Comparison of ENCODE assay signal across 26 cellular contexts in genomic region chr15:22808761-22809280, GRCh38.
"Had no signal": no experiment of that assay in that cellular context is flagged by ENCODE, and none has a peak within 500 bp of the region (broad histone marks: within the 10 kb centered on the region; RNA-seq: fewer than 3 reads in every experiment).

No MANE protein-coding gene starts in this region.

- ATAC-seq: activated CD8-positive, alpha-beta T cell treated with anti-CD3 and anti-CD28 coated beads, Interleukin-2, amount 10 ng/mL, durations not matched to agents 7 days and 5 days; effector memory CD8-positive, alpha-beta T cell; gastrocnemius medialis; heart left ventricle; naive thymus-derived CD4-positive, alpha-beta T cell; sciatic nerve had no signal

- H3K27ac ChIP-seq: breast epithelium, colonic mucosa, esophagus muscularis mucosa, gastrocnemius medialis, heart left ventricle, testis had no signal

- H3K4me1 ChIP-seq: breast epithelium, colonic mucosa, gastrocnemius medialis, testis had no signal

- H3K4me3 ChIP-seq: breast epithelium, colonic mucosa, dorsolateral prefrontal cortex, esophagus muscularis mucosa, gastrocnemius medialis, heart left ventricle, lung, testis had no signal

- H3K27ac Mint-ChIP-seq: activated CD8-positive, alpha-beta T cell treated with anti-CD3 and anti-CD28 coated beads, Interleukin-2, amount 10 ng/mL, durations not matched to agents 7 days and 5 days; activated T-helper 1 cell treated with anti-CD3 and anti-CD28 coated beads, Interleukin-12 subunit alpha, Interleukin-12 subunit beta, Interleukin-2, Interleukin-4 antibody, amounts not matched to agents 30 ng/mL and 10 ng/mL and 1 ng/mL, durations not matched to agents 14 hours and 24 hours and 36 hours; type B pancreatic cell had no signal

- H3K4me3 Mint-ChIP-seq: activated CD8-positive, alpha-beta T cell treated with anti-CD3 and anti-CD28 coated beads, Interleukin-2, amount 10 ng/mL, durations not matched to agents 7 days and 5 days; activated T-helper 1 cell treated with anti-CD3 and anti-CD28 coated beads, Interleukin-12 subunit alpha, Interleukin-12 subunit beta, Interleukin-2, Interleukin-4 antibody, amounts not matched to agents 30 ng/mL and 10 ng/mL and 1 ng/mL, durations not matched to agents 14 hours and 24 hours and 36 hours; effector memory CD8-positive, alpha-beta T cell; naive thymus-derived CD4-positive, alpha-beta T cell; neural crest cell; type B pancreatic cell had no signal

- DNase-seq: activated CD4-positive, alpha-beta T cell treated with anti-CD3 and anti-CD28 coated beads for 1 hour; activated CD4-positive, alpha-beta T cell treated with anti-CD3 and anti-CD28 coated beads, Interleukin-2, amount 50 U/mL, for 1 hour; activated CD8-positive, alpha-beta T cell treated with anti-CD3 and anti-CD28 coated beads, Interleukin-2, amount 10 ng/mL, durations not matched to agents 7 days and 5 days; activated gamma-delta T cell; activated naive CD4-positive, alpha-beta T cell treated with anti-CD3 and anti-CD28 coated beads, Interleukin-2, amount 50 U/mL, for 16 hours; anterior cingulate cortex; effector memory CD8-positive, alpha-beta T cell; gastrocnemius medialis; heart left ventricle; islet precursor cell; naive thymus-derived CD4-positive, alpha-beta T cell; occipital lobe; stimulated activated CD4-positive, alpha-beta T cell treated with anti-CD3 and anti-CD28 coated beads, Interleukin-15, amount 100 ng/mL, for 24 hours; stimulated activated CD8-positive, alpha-beta memory T cell treated with anti-CD3 and anti-CD28 coated beads, Interleukin-4, amount 100 ng/mL, for 48 hours; stimulated activated naive CD4-positive, alpha-beta T cell; T-helper 1 cell; testis had no signal

- H3K36me3 ChIP-seq: breast epithelium, colonic mucosa, gastrocnemius medialis had no signal

- H3K9me3 ChIP-seq: breast epithelium, colonic mucosa, esophagus muscularis mucosa, gastrocnemius medialis, heart left ventricle, testis had no signal

- H3K27me3 Mint-ChIP-seq: effector memory CD8-positive, alpha-beta T cell; naive thymus-derived CD4-positive, alpha-beta T cell; type B pancreatic cell had no signal

- H3K27me3 ChIP-seq: breast epithelium, colonic mucosa, dorsolateral prefrontal cortex, esophagus muscularis mucosa, gastrocnemius medialis, heart left ventricle, testis had no signal

- H3K4me1 Mint-ChIP-seq: neural crest cell had no signal

- H3K9me3 Mint-ChIP-seq: activated T-helper 1 cell treated with anti-CD3 and anti-CD28 coated beads, Interleukin-12 subunit alpha, Interleukin-12 subunit beta, Interleukin-2, Interleukin-4 antibody, amounts not matched to agents 30 ng/mL and 10 ng/mL and 1 ng/mL, durations not matched to agents 14 hours and 24 hours and 36 hours; effector memory CD8-positive, alpha-beta T cell; naive thymus-derived CD4-positive, alpha-beta T cell; neural crest cell; type B pancreatic cell had no signal
